In genomic region chr9:127976498-127976897, GRCh38 we compare ENCODE assay signal across 9 cellular contexts. TPM values are rescaled to one million over a fixed set of nuclear protein-coding genes. Genes with fewer than 3 reads are reported as not detected.
A peak's percentile ranks its signal among the peaks of the same experiment; 100 is the strongest.
DNase-seq lines count a peak whose midpoint lies in the region; ATAC-seq and TF ChIP-seq lines count a peak whose summit lies in the region.
"Had no signal": no experiment of that assay in that cellular context is flagged by ENCODE, and none has a peak within 500 bp of the region (broad histone marks: within the 10 kb centered on the region; RNA-seq: fewer than 3 reads in every experiment).

No MANE protein-coding gene starts in this region.

- TF ChIP-seq CTCF in tibial nerve (IDR thresholded peaks at IDR 0.05) (no peak), tibial artery (IDR thresholded peaks at IDR 0.05) (no peak)

- peak; percentile 55 for DNase-seq in activated naive CD4-positive, alpha-beta T cell treated with anti-CD3 and anti-CD28 coated beads, Interleukin-2, amount 10 ng/mL, durations not matched to agents 7 days and 5 days
- no peak for DNase-seq in activated naive CD4-positive, alpha-beta T cell treated with Interleukin-2 at 50 U/mL for 16 hours
- peak; percentile 61 for DNase-seq in T-helper 22 cell (ENCODE audit: low read depth)
- DNase-seq in kidney tubule cell (ENCODE audit: low spot score): peak; percentile 37
- DNase-seq in tibial nerve (ENCODE audit: low spot score in 2 of 2): no peak
- no peak for DNase-seq in tibial artery
- no peak for DNase-seq in GF-D8 (lab: John Stamatoyannopoulos, UW)

- H3K36me3 Mint-ChIP-seq in activated naive CD4-positive, alpha-beta T cell treated with anti-CD3 and anti-CD28 coated beads, Interleukin-2, amount 10 ng/mL, durations not matched to agents 7 days and 5 days: peaks cover 79% of the 10 kb centered on the region

- no peak for TF ChIP-seq POLR2A in tibial nerve (IDR thresholded peaks at IDR 0.05)

- no peak for ATAC-seq in GM21447 (IDR thresholded peaks at IDR 0.05; ENCODE audit: unreplicated experiment)
- ATAC-seq: activated CD4-positive, CD25-positive, alpha-beta regulatory T cell treated with anti-CD3 and anti-CD28 coated beads, Interleukin-2, amount 50 U/mL, for 24 hours had no signal

- no peaks in the 10 kb centered on the region for H3K27me3 Mint-ChIP-seq in activated naive CD4-positive, alpha-beta T cell treated with anti-CD3 and anti-CD28 coated beads, Interleukin-2, amount 10 ng/mL, durations not matched to agents 7 days and 5 days

- H3K36me3 ChIP-seq in tibial nerve: no peaks in the 10 kb centered on the region
- no peaks in the 10 kb centered on the region for H3K36me3 ChIP-seq in tibial artery

- H3K27ac ChIP-seq in tibial nerve (peak overlapping the region; percentile 32 to 99 (median 93)), tibial artery (peak overlapping the region in 1 of 2 donors; percentile 82)

- H3K27ac Mint-ChIP-seq in activated naive CD4-positive, alpha-beta T cell treated with anti-CD3 and anti-CD28 coated beads, Interleukin-2, amount 10 ng/mL, durations not matched to agents 7 days and 5 days: peak overlapping the region; percentile 90

- H3K4me1 ChIP-seq in tibial nerve: peaks cover 0 to 87% (median 76%) of the 10 kb centered on the region in 4 donors
- peaks cover 23 to 87% (median 80%) of the 10 kb centered on the region in 4 donors for H3K4me1 ChIP-seq in tibial artery

- H3K4me3 ChIP-seq in tibial nerve (peak overlapping the region in 2 of 4 donors; percentile 76 to 92), tibial artery (no peak overlapping the region)

- intact Hi-C loops in tibial artery (cut with DNase I; ENCODE audit: low total_unique reads): loop anchor here (5.0 kb wide), 1 partner anchor 34 kb away; no protein-coding TSS in a partner anchor

- H3K9me3 Mint-ChIP-seq in activated naive CD4-positive, alpha-beta T cell treated with anti-CD3 and anti-CD28 coated beads, Interleukin-2, amount 10 ng/mL, durations not matched to agents 7 days and 5 days: no peaks in the 10 kb centered on the region

- H3K9me3 ChIP-seq in tibial nerve (no peaks in the 10 kb centered on the region), tibial artery (no peaks in the 10 kb centered on the region)

- CTCF ChIA-PET in activated naive CD4-positive, alpha-beta T cell treated with anti-CD3 and anti-CD28 coated beads, Interleukin-2, amount 10 ng/mL, durations not matched to agents 7 days and 5 days (lab: Charles Lee): interaction anchor here (1.8 to 19.7 kb wide), 4 partner anchors 21 to 57 kb away, joined by 3 to 159 read pairs (median 60); no protein-coding TSS in a partner anchor

- WGBS in tibial nerve, 2 donors: 59 to 78% methylated on average over 5 to 6 of the region's 6 CpGs

- peaks cover 52% of the 10 kb centered on the region for H3K4me1 Mint-ChIP-seq in activated naive CD4-positive, alpha-beta T cell treated with anti-CD3 and anti-CD28 coated beads, Interleukin-2, amount 10 ng/mL, durations not matched to agents 7 days and 5 days

- no peaks in the 10 kb centered on the region for H3K27me3 ChIP-seq in tibial nerve
- H3K27me3 ChIP-seq in tibial artery: no peaks in the 10 kb centered on the region

- peak overlapping the region; percentile 82 for H3K4me3 Mint-ChIP-seq in activated naive CD4-positive, alpha-beta T cell treated with anti-CD3 and anti-CD28 coated beads, Interleukin-2, amount 10 ng/mL, durations not matched to agents 7 days and 5 days

- TF ChIP-seq EP300 in tibial nerve (IDR thresholded peaks at IDR 0.05): no peak

RNA-seq across cellular contexts. Expression of gene EEIG1, which starts 4.3 kb away (rescaled TPM):
- 10 to 100 TPM; 33.9 to 53.8 (median 50.2) TPM for total RNA-seq in tibial nerve

RNA-seq across cellular contexts. Expression of gene DPM2, which starts 38.8 kb away (rescaled TPM):
- total RNA-seq in tibial nerve: 10 to 100 TPM in 3 of 4 donors, 1 to 10 TPM in 1; 9.0 to 21.9 (median 14.7) TPM

RNA-seq across cellular contexts. Expression of gene PIP5KL1, which starts 45.9 kb away (rescaled TPM):
- total RNA-seq in tibial nerve: under 1 TPM in 1 of 4 donors, not detected in 3; 0.59 TPM

RNA-seq across cellular contexts. Expression of gene ST6GALNAC4, which starts 59.7 kb away (rescaled TPM):
- total RNA-seq in tibial nerve: 10 to 100 TPM; 23.9 to 70.5 (median 37.0) TPM

Comparison
In these comparisons a context has a peak if more than half of its experiments do, and no peak if none do; other contexts are left out.
1. DNase-seq: peak in activated naive CD4-positive, alpha-beta T cell treated with anti-CD3 and anti-CD28 coated beads, Interleukin-2, amount 10 ng/mL, durations not matched to agents 7 days and 5 days (single experiment), T-helper 22 cell (single experiment) and kidney tubule cell (single experiment); none in activated naive CD4-positive, alpha-beta T cell treated with Interleukin-2 at 50 U/mL for 16 hours (single experiment), tibial nerve (0 of 2), tibial artery (0 of 2) and GF-D8 (single experiment).